Comparison of ENCODE assay signal across 1 cellular context in the genomic region with DNA sequence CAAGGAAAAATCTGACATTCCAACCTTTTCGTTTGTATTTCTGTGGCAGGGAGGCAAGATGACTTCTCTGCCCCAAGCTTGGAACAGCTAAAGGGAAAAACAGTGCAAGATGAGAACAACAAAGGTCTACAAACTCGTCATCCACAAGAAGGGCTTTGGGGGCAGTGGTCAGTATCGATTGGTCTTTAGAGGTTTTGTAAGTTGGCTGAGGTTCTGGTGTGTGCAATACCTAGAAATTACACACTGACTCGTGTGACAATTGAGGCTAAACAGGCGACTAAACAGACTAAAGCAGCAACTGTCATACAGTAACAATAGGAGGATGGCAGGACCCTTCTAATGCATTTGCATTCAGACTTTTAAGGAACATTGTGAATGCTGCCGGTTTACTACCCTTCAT.
TF ChIP-seq lines count a peak whose summit lies in the region.

No MANE protein-coding gene starts in this region.

TF ChIP-seq in A549, 52 proteins besides CTCF, POLR2A, EP300 and RAD21 (continued from another document):
- TF ChIP-seq, protein P1, sequence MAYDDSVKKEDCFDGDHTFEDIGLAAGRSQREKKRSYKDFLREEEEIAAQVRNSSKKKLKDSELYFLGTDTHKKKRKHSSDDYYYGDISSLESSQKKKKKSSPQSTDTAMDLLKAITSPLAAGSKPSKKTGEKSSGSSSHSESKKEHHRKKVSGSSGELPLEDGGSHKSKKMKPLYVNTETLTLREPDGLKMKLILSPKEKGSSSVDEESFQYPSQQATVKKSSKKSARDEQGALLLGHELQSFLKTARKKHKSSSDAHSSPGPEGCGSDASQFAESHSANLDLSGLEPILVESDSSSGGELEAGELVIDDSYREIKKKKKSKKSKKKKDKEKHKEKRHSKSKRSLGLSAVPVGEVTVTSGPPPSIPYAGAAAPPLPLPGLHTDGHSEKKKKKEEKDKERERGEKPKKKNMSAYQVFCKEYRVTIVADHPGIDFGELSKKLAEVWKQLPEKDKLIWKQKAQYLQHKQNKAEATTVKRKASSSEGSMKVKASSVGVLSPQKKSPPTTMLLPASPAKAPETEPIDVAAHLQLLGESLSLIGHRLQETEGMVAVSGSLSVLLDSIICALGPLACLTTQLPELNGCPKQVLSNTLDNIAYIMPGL (CRISPR knock-in tag; IDR thresholded peaks at IDR 0.05; ENCODE audit: borderline replicate concordance) = no peak
TF ChIP-seq in A549: peak in this region for 0.
